19 cellular contexts compared by ENCODE assay signal in genomic region chr10:71366710-71367109, GRCh38.
"Had no signal": no experiment of that assay in that cellular context is flagged by ENCODE, and none has a peak within 500 bp of the region (broad histone marks: within the 10 kb centered on the region; RNA-seq: fewer than 3 reads in every experiment).

No MANE protein-coding gene starts in this region.

- H3K4me3 Mint-ChIP-seq: activated CD8-positive, alpha-beta T cell treated with anti-CD3 and anti-CD28 coated beads, Interleukin-2, amount 10 ng/mL, durations not matched to agents 7 days and 5 days; activated T-cell treated with anti-CD3 and anti-CD28 coated beads, Interleukin-2, amount 50 U/mL, for 24 hours; brain; immature natural killer cell; natural killer cell treated with Interleukin-12 subunit alpha and Interleukin-12 subunit beta and Interleukin-15 and Interleukin-18, amount 100 ng/mL, for 72 hours; T-helper 2 cell treated with Interferon-gamma antibody and Interleukin-4, amounts not matched to agents 5 μg/mL and 100 μg/mL, for 36 hours had no signal

- ATAC-seq: activated CD8-positive, alpha-beta T cell treated with anti-CD3 and anti-CD28 coated beads, Interleukin-2, amount 10 ng/mL, durations not matched to agents 7 days and 5 days had no signal

- H3K27ac Mint-ChIP-seq: activated CD8-positive, alpha-beta T cell treated with anti-CD3 and anti-CD28 coated beads, Interleukin-2, amount 10 ng/mL, durations not matched to agents 7 days and 5 days; activated T-cell treated with anti-CD3 and anti-CD28 coated beads, Interleukin-2, amount 50 U/mL, for 24 hours; activated T-helper 2 cell treated with anti-CD3 and anti-CD28 coated beads, Interferon-gamma antibody, Interleukin-2, Interleukin-4, amounts not matched to agents 10 μg/mL and 5 μg/mL and 100 μg/mL, durations not matched to agents 14 hours and 24 hours and 36 hours; brain; natural killer cell treated with Interleukin-12 subunit alpha and Interleukin-12 subunit beta and Interleukin-15 and Interleukin-18, amount 100 ng/mL, for 72 hours; T-helper 2 cell treated with Interferon-gamma antibody and Interleukin-4, amounts not matched to agents 5 μg/mL and 100 μg/mL, for 36 hours had no signal

- H3K9me3 ChIP-seq: esophagus squamous epithelium, prostate gland, SK-N-SH, stomach, testis had no signal

- H3K36me3 Mint-ChIP-seq: natural killer cell treated with Interleukin-12 subunit alpha and Interleukin-12 subunit beta and Interleukin-15 and Interleukin-18, amount 100 ng/mL, for 72 hours had no signal

- H3K4me1 ChIP-seq: esophagus squamous epithelium, prostate gland, testis had no signal

- H3K4me1 Mint-ChIP-seq: immature natural killer cell had no signal

- H3K27me3 ChIP-seq: esophagus squamous epithelium, stomach, testis had no signal

- H3K4me3 ChIP-seq: esophagus squamous epithelium, prostate gland, stomach, testis had no signal

- H3K27ac ChIP-seq: esophagus squamous epithelium, prostate gland, stomach, testis had no signal

- H3K9me3 Mint-ChIP-seq: activated T-cell treated with anti-CD3 and anti-CD28 coated beads, Interleukin-2, amount 50 U/mL, for 24 hours; activated T-helper 2 cell treated with anti-CD3 and anti-CD28 coated beads, Interferon-gamma antibody, Interleukin-2, Interleukin-4, amounts not matched to agents 10 μg/mL and 5 μg/mL and 100 μg/mL, durations not matched to agents 14 hours and 24 hours and 36 hours; brain; immature natural killer cell; natural killer cell treated with Interleukin-12 subunit alpha and Interleukin-12 subunit beta and Interleukin-15 and Interleukin-18, amount 100 ng/mL, for 72 hours; T-helper 2 cell treated with Interferon-gamma antibody and Interleukin-4, amounts not matched to agents 5 μg/mL and 100 μg/mL, for 36 hours had no signal

- H3K36me3 ChIP-seq: prostate gland had no signal

- DNase-seq: activated CD4-positive, alpha-beta T cell treated with anti-CD3 and anti-CD28 coated beads for 48 hours; activated CD4-positive, CD25-positive, alpha-beta regulatory T cell; activated CD8-positive, alpha-beta T cell treated with anti-CD3 and anti-CD28 coated beads, Interleukin-2, amount 10 ng/mL, durations not matched to agents 7 days and 5 days; activated naive CD4-positive, alpha-beta T cell treated with Interleukin-2 at 50 U/mL for 16 hours; activated T-cell treated with anti-CD3 and anti-CD28 coated beads, Interleukin-2, amount 50 U/mL, for 24 hours; central memory CD4-positive, alpha-beta T cell; esophagus squamous epithelium; immature natural killer cell; right cardiac atrium; SK-N-SH; stimulated activated CD4-positive, alpha-beta T cell treated with anti-CD3 and anti-CD28 coated beads, Interleukin-15, amount 100 ng/mL, for 24 hours; stimulated activated CD4-positive, alpha-beta T cell treated with anti-CD3 and anti-CD28 coated beads, Interleukin-2, amount 100 ng/mL, for 48 hours; stomach; testis had no signal

- H3K27me3 Mint-ChIP-seq: brain had no signal
